26 cellular contexts compared by ENCODE assay signal in the genomic region with DNA sequence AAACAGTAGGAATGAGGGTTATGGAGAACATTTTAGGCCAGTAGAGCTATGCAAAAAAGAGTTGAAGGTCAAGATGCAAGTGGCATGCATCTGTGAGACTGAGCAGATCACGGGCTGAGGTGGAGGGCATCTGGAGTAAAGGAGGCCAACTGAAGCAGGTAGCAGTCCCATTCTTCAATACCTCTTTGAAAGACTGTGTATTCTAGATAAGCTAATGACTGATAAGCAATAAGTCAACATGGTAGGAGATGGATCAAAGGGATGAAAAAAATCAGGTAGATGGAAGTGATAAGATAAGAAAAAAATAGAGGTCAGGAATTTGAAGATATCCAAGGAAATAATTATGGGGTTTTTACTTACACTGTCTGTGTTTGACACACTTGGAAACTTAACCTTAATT. TPM values are rescaled to one million over a fixed set of nuclear protein-coding genes. Genes with fewer than 3 reads are reported as not detected.
DNase-seq lines count a peak whose midpoint lies in the region; ATAC-seq, FAIRE-seq and TF ChIP-seq lines count a peak whose summit lies in the region.
"Had no signal": no experiment of that assay in that cellular context is flagged by ENCODE, and none has a peak within 500 bp of the region (broad histone marks: within the 10 kb centered on the region; RNA-seq: fewer than 3 reads in every experiment).

No MANE protein-coding gene starts in this region.

- peak; percentile 73 for DNase-seq in LoVo (ENCODE audit: low spot score)
- DNase-seq in activated B cell treated with CpG ODN at 0.5 μM for 24 hours: no peak
- no peak for DNase-seq in mucosa of descending colon
- DNase-seq in upper lobe of right lung: no peak
- DNase-seq in HTR-8/SVneo (ENCODE audit: insufficient read length, low spot score): no peak
- DNase-seq in ascending aorta (ENCODE audit: low spot score in 2 of 2): no peak
- DNase-seq in MV-4-11 (lab: John Stamatoyannopoulos, UW): no peak
- DNase-seq: activated CD8-positive, alpha-beta memory T cell treated with anti-CD3 and anti-CD28 coated beads, Interleukin-2, amount 50 U/mL, for 4 hours; DMS53; Karpas-422; left cardiac atrium; NCI-H1105; NCI-H446 treated with DMSO at 0.1 percent for 48 hours; Peyer's patch; psoas muscle; stimulated activated naive B cell treated with anti-CD40 and anti-IgM and Interleukin-4, amounts not matched to agents 10 μg/mL and 1 μg/mL and 100 μg/mL, for 72 hours; testis; WERI-Rb-1 had no signal

- ATAC-seq in activated B cell treated with CpG ODN at 0.5 μM for 24 hours (ENCODE audit: low read depth): no peak
- peak; percentile 73 for ATAC-seq in mucosa of descending colon
- ATAC-seq in upper lobe of right lung: peak; percentile 36
- ATAC-seq: left cardiac atrium, psoas muscle had no signal

- H3K27ac ChIP-seq in upper lobe of right lung (no peak overlapping the region), ascending aorta (no peak overlapping the region)
- H3K27ac ChIP-seq: neural progenitor cell, psoas muscle, SJSA1, testis, WERI-Rb-1 had no signal

- TF ChIP-seq CTCF in activated B cell treated with CpG ODN at 0.5 μM for 24 hours (IDR thresholded peaks at IDR 0.05) (no peak), mucosa of descending colon (IDR thresholded peaks at IDR 0.05) (no peak), upper lobe of right lung (IDR thresholded peaks at IDR 0.05) (no peak), ascending aorta (IDR thresholded peaks at IDR 0.05) (no peak)

- peak overlapping the region; percentile 47 for H3K27ac Mint-ChIP-seq in activated B cell treated with CpG ODN at 0.5 μM for 24 hours
- H3K27ac Mint-ChIP-seq: activated T-helper 2 cell treated with anti-CD3 and anti-CD28 coated beads, Interferon-gamma antibody, Interleukin-2, Interleukin-4, amounts not matched to agents 10 μg/mL and 5 μg/mL and 100 μg/mL, durations not matched to agents 14 hours and 24 hours and 36 hours; mesothelial cell of epicardium; neural progenitor cell; stimulated activated naive B cell treated with anti-CD40 and anti-IgM and Interleukin-4, amounts not matched to agents 10 μg/mL and 1 μg/mL and 100 μg/mL, for 72 hours; T-helper 1 cell treated with Interleukin-12 subunit alpha and Interleukin-12 subunit beta and Interleukin-4 antibody, amounts not matched to agents 30 μg/mL and 1 μg/mL, for 36 hours had no signal

- H3K4me1 ChIP-seq in mucosa of descending colon (ENCODE audit: low read depth) (no peaks in the 10 kb centered on the region), upper lobe of right lung (peaks cover 18% of the 10 kb centered on the region), ascending aorta (peaks cover 0 to 6% of the 10 kb centered on the region in 2 donors)
- H3K4me1 ChIP-seq: psoas muscle had no signal

- H3K9me3 Mint-ChIP-seq in activated B cell treated with CpG ODN at 0.5 μM for 24 hours: peaks cover 2% of the 10 kb centered on the region
- H3K9me3 Mint-ChIP-seq: activated T-helper 2 cell treated with anti-CD3 and anti-CD28 coated beads, Interferon-gamma antibody, Interleukin-2, Interleukin-4, amounts not matched to agents 10 μg/mL and 5 μg/mL and 100 μg/mL, durations not matched to agents 14 hours and 24 hours and 36 hours; mesothelial cell of epicardium; neural progenitor cell; stimulated activated naive B cell treated with anti-CD40 and anti-IgM and Interleukin-4, amounts not matched to agents 10 μg/mL and 1 μg/mL and 100 μg/mL, for 72 hours; T-helper 1 cell treated with Interleukin-12 subunit alpha and Interleukin-12 subunit beta and Interleukin-4 antibody, amounts not matched to agents 30 μg/mL and 1 μg/mL, for 36 hours had no signal

- H3K36me3 Mint-ChIP-seq in activated B cell treated with CpG ODN at 0.5 μM for 24 hours (ENCODE audit: low read depth): no peaks in the 10 kb centered on the region

- no peaks in the 10 kb centered on the region for H3K27me3 Mint-ChIP-seq in activated B cell treated with CpG ODN at 0.5 μM for 24 hours
- H3K27me3 Mint-ChIP-seq: stimulated activated naive B cell treated with anti-CD40 and anti-IgM and Interleukin-4, amounts not matched to agents 10 μg/mL and 1 μg/mL and 100 μg/mL, for 72 hours had no signal

- H3K9me3 ChIP-seq in mucosa of descending colon (no peaks in the 10 kb centered on the region), upper lobe of right lung (no peaks in the 10 kb centered on the region), ascending aorta (no peaks in the 10 kb centered on the region)
- H3K9me3 ChIP-seq: Peyer's patch, psoas muscle, SJSA1, testis had no signal

- POLR2A ChIA-PET in activated B cell treated with CpG ODN at 0.5 μM for 24 hours (lab: Charles Lee): interaction anchor here (0.7 to 1.5 kb wide), 2 partner anchors 344 to 586 kb away, joined by 3 to 4 read pairs; no protein-coding TSS in a partner anchor

- H3K4me3 ChIP-seq in mucosa of descending colon: no peak overlapping the region
- no peak overlapping the region for H3K4me3 ChIP-seq in upper lobe of right lung
- H3K4me3 ChIP-seq in ascending aorta: no peak overlapping the region
- H3K4me3 ChIP-seq: GM12878, neural progenitor cell, Peyer's patch, psoas muscle, SJSA1, testis had no signal

- FAIRE-seq in HTR-8/SVneo (lab: Jason Lieb, UNC): no peak
- FAIRE-seq: colon, endometrium, GM12878 had no signal

- CTCF ChIA-PET in activated B cell treated with CpG ODN at 0.5 μM for 24 hours (lab: Charles Lee): interaction anchor here (1.1 kb wide), 1 partner anchor 10 kb away, joined by 3 read pairs; no protein-coding TSS in a partner anchor

- peak overlapping the region; percentile 3 for H3K4me3 Mint-ChIP-seq in activated B cell treated with CpG ODN at 0.5 μM for 24 hours
- H3K4me3 Mint-ChIP-seq: mesothelial cell of epicardium; neural progenitor cell; stimulated activated naive B cell treated with anti-CD40 and anti-IgM and Interleukin-4, amounts not matched to agents 10 μg/mL and 1 μg/mL and 100 μg/mL, for 72 hours; T-helper 1 cell treated with Interleukin-12 subunit alpha and Interleukin-12 subunit beta and Interleukin-4 antibody, amounts not matched to agents 30 μg/mL and 1 μg/mL, for 36 hours had no signal

- no peaks in the 10 kb centered on the region for H3K36me3 ChIP-seq in mucosa of descending colon (ENCODE audit: low read depth)
- no peaks in the 10 kb centered on the region for H3K36me3 ChIP-seq in upper lobe of right lung
- no peaks in the 10 kb centered on the region for H3K36me3 ChIP-seq in ascending aorta
- H3K36me3 ChIP-seq: neural progenitor cell, Peyer's patch, SJSA1, WERI-Rb-1 had no signal

- intact Hi-C loops in activated B cell treated with CpG ODN at 0.5 μM for 24 hours (cut with micrococcal nuclease): loop anchor here (2.0 to 5.0 kb wide), 3 partner anchors 21 to 346 kb away; no protein-coding TSS in a partner anchor
- intact Hi-C loops in mucosa of descending colon (cut with DNase I, micrococcal nuclease): loop anchor here in 1 of 2 donors (10.0 kb wide), 1 partner anchor 171 kb away; no protein-coding TSS in a partner anchor
- intact Hi-C loops in upper lobe of right lung (cut with DNase I): no loop called here
- intact Hi-C loops in ascending aorta (cut with DNase I): no loop called here

- H3K27me3 ChIP-seq in upper lobe of right lung (no peaks in the 10 kb centered on the region), ascending aorta (no peaks in the 10 kb centered on the region)
- H3K27me3 ChIP-seq: neural progenitor cell, Peyer's patch, SJSA1, testis had no signal

- H3K4me1 Mint-ChIP-seq in activated B cell treated with CpG ODN at 0.5 μM for 24 hours: peaks cover 51% of the 10 kb centered on the region

RNA-seq across cellular contexts. Expression of a gene that starts 55.6 kb away (rescaled TPM):
- total RNA-seq in activated B cell treated with CpG ODN at 0.5 μM for 24 hours (3.5 and 4.3 TPM in 2 replicates), mucosa of descending colon (1 to 10 TPM; 3.5 to 5.5 (median 4.8) TPM), upper lobe of right lung (5.8 TPM), ascending aorta (0.11 TPM)
- total RNA-seq: GM12878 had no signal
